9 cellular contexts compared by ENCODE assay signal in the genomic region with DNA sequence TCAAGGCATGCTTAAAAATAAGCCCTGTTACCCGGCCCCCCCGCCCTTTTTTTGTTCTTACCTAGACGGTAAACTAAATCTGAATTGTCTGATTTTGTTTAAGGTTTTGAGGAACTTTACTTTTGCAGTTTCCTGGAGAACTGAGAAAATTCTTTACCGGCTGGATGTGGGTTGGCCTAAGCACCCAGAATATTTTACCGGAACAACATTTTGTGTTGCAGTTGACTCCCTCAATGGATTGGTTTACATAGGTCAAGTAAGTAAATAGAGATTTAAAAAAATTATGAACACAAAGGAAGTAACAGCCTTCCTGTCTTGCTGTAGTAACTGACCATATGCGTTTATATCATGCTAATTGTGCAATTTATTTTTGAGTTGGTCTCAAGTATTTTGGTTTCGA. TPM values are rescaled to one million over a fixed set of nuclear protein-coding genes. Genes with fewer than 3 reads are reported as not detected.
DNase-seq lines count a peak whose midpoint lies in the region; ATAC-seq, FAIRE-seq and TF ChIP-seq lines count a peak whose summit lies in the region.
"Had no signal": no experiment of that assay in that cellular context is flagged by ENCODE, and none has a peak within 500 bp of the region (broad histone marks: within the 10 kb centered on the region; RNA-seq: fewer than 3 reads in every experiment).

No MANE protein-coding gene starts in this region.

- H3K4me1 ChIP-seq in NT2/D1 (ENCODE audit: insufficient read depth, insufficient read length) (no peaks in the 10 kb centered on the region), H1 (replicated peaks in 1 of 4; ENCODE audit: control insufficient read depth in 3 of 4, insufficient read depth in 4 of 4, low read length in 3 of 4) (peaks cover 0 to 10% (median under 1%) of the 10 kb centered on the region in 4 experiments; a peak in 4 of 7 replicates), pancreas (peaks cover 0 to 24% (median 8%) of the 10 kb centered on the region in 3 donors)

- peaks cover 3 to 9% of the 10 kb centered on the region in 2 experiments for H4K20me1 ChIP-seq in H1 (replicated peaks in 1 of 2; ENCODE audit: control insufficient read depth in 1 of 2, insufficient read depth in 2 of 2, low read length in 2 of 2)

- POLR2A ChIA-PET in H1 (lab: Charles Lee; ENCODE audit: partially characterized antibody) = interaction anchor here (0.6 to 5.4 kb wide), 6 partner anchors 8 to 33 kb away, joined by 3 to 73 read pairs (median 15); no protein-coding TSS in a partner anchor

- H2BK20ac ChIP-seq in H1 (ENCODE audit: low read length) = no peak overlapping the region

- no peak overlapping the region for H3K14ac ChIP-seq in H1 (ENCODE audit: insufficient read length)

- no peak overlapping the region for H4K91ac ChIP-seq in H1 (replicated peaks; ENCODE audit: insufficient read length, low read length)

- H2BK120ac ChIP-seq in H1 (replicated peaks; ENCODE audit: low read depth, low read length) = no peak overlapping the region

- intact Hi-C loops in pancreas (cut with DNase I) = no loop called here

- TF ChIP-seq RAD21 in H1 (IDR thresholded peaks at IDR 0.05 in 1 of 2, conservative IDR thresholded peaks at IDR 0.05 in 1 of 2; ENCODE audit: low read depth in 2 of 2, low read length in 2 of 2) = no peak

- H3K4me3 ChIP-seq in NT2/D1 (ENCODE audit: insufficient read length, low read depth) = peak overlapping the region; percentile 74
- peak overlapping the region; percentile 94 to 99 (median 96); a peak in 6 of 8 replicates for H3K4me3 ChIP-seq in H1 (ENCODE audit: extremely low read depth in 1 of 4, insufficient read depth in 2 of 4, low read depth in 3 of 4, low read length in 4 of 4)
- H3K4me3 ChIP-seq in pancreas = peak overlapping the region; percentile 65 to 91 (median 73)

- peak; percentile 18 for DNase-seq in ELR (ENCODE audit: low read depth)
- DNase-seq in NT2/D1 (ENCODE audit: low read depth, low spot score) = no peak
- DNase-seq in H1 (ENCODE audit: low read depth in 1 of 2, low spot score in 2 of 2) = no peak
- DNase-seq in pancreas = no peak
- no peak for DNase-seq in NCI-H345 (lab: John Stamatoyannopoulos, UW)
- no peak for DNase-seq in NK-92 (lab: John Stamatoyannopoulos, UW; ENCODE audit: unreplicated experiment)
- DNase-seq in G401 (ENCODE audit: low spot score) = no peak
- DNase-seq in NCI-H1092 treated with DMSO at 0.1 percent for 48 hours (lab: John Stamatoyannopoulos, UW) = no peak

- H3K27ac ChIP-seq in H1 (ENCODE audit: low read depth, low read length) (no peak overlapping the region), pancreas (peak overlapping the region in 3 of 4 donors; percentile 85 to 86 (median 86))

- FAIRE-seq in H1 (lab: Jason Lieb, UNC) (no peak), pancreas (lab: Jason Lieb, UNC) (no peak)

- H2BK5ac ChIP-seq in H1 (ENCODE audit: low read depth, low read length) = no peak overlapping the region

- H3K18ac ChIP-seq in H1 (ENCODE audit: extremely low read depth, low read length) = no peak overlapping the region

- H3K79me1 ChIP-seq in H1 (ENCODE audit: low read depth, low read length) = no peaks in the 10 kb centered on the region

- H3K9ac ChIP-seq in NT2/D1 (ENCODE audit: insufficient read length, low read depth) (peak overlapping the region; percentile 87), H1 (replicated peaks in 1 of 4; ENCODE audit: extremely low read depth in 1 of 4, low read depth in 3 of 4, low read length in 3 of 4) (no peak overlapping the region; a peak in 1 of 7 replicates)

- no peak overlapping the region for H3K23ac ChIP-seq in H1 (ENCODE audit: insufficient read length)

- H2BK15ac ChIP-seq in H1 (ENCODE audit: low read length) = no peak overlapping the region

- ATAC-seq in pancreas = no peak

- in situ Hi-C loops in G401 (cut with HindIII; ENCODE audit: low sequenced_read_pairs) = no loop called here

- TF ChIP-seq CTCF in H1 (IDR thresholded peaks at IDR 0.05; ENCODE audit: control extremely low read depth in 1 of 3, insufficient read depth in 1 of 3, low read depth in 1 of 3, low read length in 3 of 3) (no peak), pancreas (IDR thresholded peaks at IDR 0.05) (no peak)

- TF ChIP-seq POLR2A in H1 (IDR thresholded peaks at IDR 0.05; ENCODE audit: control extremely low read depth in 1 of 2, low read depth in 2 of 2, low read length in 2 of 2) = no peak

- no peaks in the 10 kb centered on the region for H3K27me3 ChIP-seq in NT2/D1 (ENCODE audit: insufficient read depth, insufficient read length)
- no peaks in the 10 kb centered on the region; a peak in 1 of 7 replicates for H3K27me3 ChIP-seq in H1 (replicated peaks in 1 of 4; ENCODE audit: control insufficient read depth in 3 of 4, extremely low read depth in 1 of 4, insufficient read depth in 3 of 4, low read length in 3 of 4)
- no peaks in the 10 kb centered on the region for H3K27me3 ChIP-seq in pancreas

- H3K4ac ChIP-seq in H1 (replicated peaks; ENCODE audit: insufficient read length, low read depth, low read length) = no peak overlapping the region

- no peaks in the 10 kb centered on the region for H3K36me3 ChIP-seq in NT2/D1 (ENCODE audit: insufficient read depth, insufficient read length, low read length)
- H3K36me3 ChIP-seq in H1 (ENCODE audit: control insufficient read depth in 2 of 4, insufficient read depth in 4 of 4, low read length in 3 of 4) = peaks cover 0 to 2% (median 0%) of the 10 kb centered on the region in 4 experiments; a peak in 1 of 8 replicates
- H3K36me3 ChIP-seq in pancreas = no peaks in the 10 kb centered on the region

- peaks cover 33 to 46% of the 10 kb centered on the region in 2 experiments for H3K79me2 ChIP-seq in H1 (ENCODE audit: control insufficient read depth in 1 of 2, insufficient read depth in 2 of 2, low read length in 2 of 2)

- H4K8ac ChIP-seq in H1 (ENCODE audit: extremely low read depth, insufficient read depth, low read length) = no peak overlapping the region

- WGBS in H1 (ENCODE audit: extremely low coverage in 1 of 2, insufficient coverage in 1 of 2, insufficient read length in 1 of 2, insufficient replicate concordance in 2 of 2, low coverage in 1 of 2, low lambda C conversion rate in 2 of 2, missing lambda C conversion rate in 1 of 2), 2 experiments = 56 to 100% methylated on average over 1 to 7 of the region's 7 CpGs
- 8 to 9% methylated on average over 7 of the region's 7 CpGs for WGBS in pancreas, 2 donors

- H3K4me2 ChIP-seq in H1 (ENCODE audit: insufficient read depth in 1 of 2, low read depth in 2 of 2, low read length in 2 of 2) = peak overlapping the region; percentile 79 to 81

- H3K56ac ChIP-seq in H1 (replicated peaks; ENCODE audit: insufficient read length, low read depth, low read length) = no peak overlapping the region

- H2AK5ac ChIP-seq in H1 (ENCODE audit: low read depth, low read length) = no peak overlapping the region

- CTCF ChIA-PET in H1 (lab: Charles Lee; ENCODE audit: partially characterized antibody) = no interaction called here

- no peak overlapping the region for H2BK12ac ChIP-seq in H1 (ENCODE audit: low read depth, low read length)

- H3K9me3 ChIP-seq in NT2/D1 (ENCODE audit: insufficient read depth, low read length) = no peaks in the 10 kb centered on the region
- H3K9me3 ChIP-seq in H1 (ENCODE audit: insufficient read depth in 2 of 2, low read depth in 1 of 2, low read length in 1 of 2) = no peaks in the 10 kb centered on the region
- H3K9me3 ChIP-seq in pancreas = no peaks in the 10 kb centered on the region

- H4K5ac ChIP-seq in H1 (ENCODE audit: insufficient read length, low read depth, low read length) = no peak overlapping the region

- H3K23me2 ChIP-seq in H1 (ENCODE audit: low read depth, low read length) = peaks cover 12% of the 10 kb centered on the region

- TF ChIP-seq EP300 in H1 (IDR thresholded peaks at IDR 0.05; ENCODE audit: borderline replicate concordance in 1 of 2, low read depth in 2 of 2, low read length in 2 of 2) = no peak

- H2AFZ ChIP-seq in H1 (ENCODE audit: low read length) = no peak overlapping the region

RNA-seq across cellular contexts. Expression of gene NHLRC3, which starts 0.8 kb away (rescaled TPM):
- 12.4 and 13.1 TPM in 2 replicates for total RNA-seq in H1 (2021; fragmentation: NEBNext Ultra II Directional; extraction: Animal tissue kit (Norgen Biotek cat#: 25700))
- 11.4 and 16.9 TPM in 2 replicates for polyA plus RNA-seq in H1 (2011; rRNA removed)
- polyA plus RNA-seq in H1 (2011; cell fraction: cytosol; rRNA removed) = 15.5 TPM
- polyA plus RNA-seq in H1 (2011; cell fraction: nucleus; rRNA removed) = 9.4 TPM
- 10.5 to 14.6 TPM (median 11.1 TPM) in 4 replicates for polyA plus RNA-seq in H1 (2012, experiment 1 of 2)
- polyA plus RNA-seq in H1 (2012, experiment 2 of 2) = 1.1 TPM
- 12.1 TPM for polyA plus RNA-seq in H1 (2013, experiment 1 of 2)
- 12.4 TPM for polyA plus RNA-seq in H1 (2013, experiment 2 of 2)
- 10.4 and 17.9 TPM in 2 replicates for polyA minus RNA-seq in H1 (2011; rRNA and poly(A)+ RNA removed)
- 8.4 TPM for polyA minus RNA-seq in H1 (2011; cell fraction: cytosol; rRNA and poly(A)+ RNA removed)
- polyA minus RNA-seq in H1 (2011; cell fraction: nucleus; rRNA and poly(A)+ RNA removed) = 23.9 TPM
- 10 to 100 TPM in 3 of 6 donors, 1 to 10 TPM in 3; 6.9 to 13.9 (median 10.0) TPM for total RNA-seq in pancreas
- 10 to 100 TPM in 1 of 2 donors, 1 to 10 TPM in 1; 7.3 to 15.2 TPM for polyA plus RNA-seq in pancreas
- 4.6 and 9.9 TPM in 2 replicates for total RNA-seq in G401 (2014; rRNA removed; shearing (Covaris generic))

RNA-seq across cellular contexts. Expression of gene PROSER1, which starts 1.1 kb away (rescaled TPM):
- total RNA-seq in H1 (2021; fragmentation: NEBNext Ultra II Directional; extraction: Animal tissue kit (Norgen Biotek cat#: 25700)) = 98.6 and 116 TPM in 2 replicates
- 90.7 and 99.2 TPM in 2 replicates for polyA plus RNA-seq in H1 (2011; rRNA removed)
- polyA plus RNA-seq in H1 (2011; cell fraction: cytosol; rRNA removed) = 41.0 TPM
- 65.8 TPM for polyA plus RNA-seq in H1 (2011; cell fraction: nucleus; rRNA removed)
- 47.9 to 82.0 TPM (median 58.7 TPM) in 4 replicates for polyA plus RNA-seq in H1 (2012, experiment 1 of 2)
- polyA plus RNA-seq in H1 (2012, experiment 2 of 2) = 19.8 TPM
- polyA plus RNA-seq in H1 (2013, experiment 1 of 2) = 82.2 TPM
- polyA plus RNA-seq in H1 (2013, experiment 2 of 2) = 80.4 TPM
- polyA minus RNA-seq in H1 (2011; rRNA and poly(A)+ RNA removed) = 46.5 and 56.7 TPM in 2 replicates
- 47.6 TPM for polyA minus RNA-seq in H1 (2011; cell fraction: cytosol; rRNA and poly(A)+ RNA removed)
- polyA minus RNA-seq in H1 (2011; cell fraction: nucleus; rRNA and poly(A)+ RNA removed) = 83.0 TPM
- 10 to 100 TPM; 13.3 to 21.6 (median 20.2) TPM for total RNA-seq in pancreas
- 10 to 100 TPM; 10.9 to 13.4 TPM for polyA plus RNA-seq in pancreas
- total RNA-seq in G401 (2014; rRNA removed; shearing (Covaris generic)) = 11.8 and 17.1 TPM in 2 replicates

RNA-seq across cellular contexts. Expression of gene STOML3, which starts 48.4 kb away (rescaled TPM):
- total RNA-seq in H1 (2021; fragmentation: NEBNext Ultra II Directional; extraction: Animal tissue kit (Norgen Biotek cat#: 25700)) = not detected in 2 replicates
- polyA plus RNA-seq in H1 (2011; rRNA removed) (0.06 TPM in 1 of 2 replicates, not detected in the other), pancreas (under 1 TPM in 1 of 2 donors, not detected in 1; 0.07 TPM)
- polyA plus RNA-seq in H1 (2011; cell fraction: cytosol; rRNA removed) = 0.04 TPM
- not detected for polyA plus RNA-seq in H1 (2011; cell fraction: nucleus; rRNA removed)
- polyA plus RNA-seq in H1 (2012, experiment 1 of 2) = 0.11 TPM in 1 of 4 replicates, not detected in the others
- polyA plus RNA-seq in H1 (2012, experiment 2 of 2) = not detected
- polyA plus RNA-seq in H1 (2013, experiment 1 of 2) = 0.04 TPM
- polyA plus RNA-seq in H1 (2013, experiment 2 of 2) = 0.04 TPM
- polyA minus RNA-seq in H1 (2011; rRNA and poly(A)+ RNA removed) = not detected in 2 replicates
- not detected for polyA minus RNA-seq in H1 (2011; cell fraction: cytosol; rRNA and poly(A)+ RNA removed)
- polyA minus RNA-seq in H1 (2011; cell fraction: nucleus; rRNA and poly(A)+ RNA removed) = not detected
- not detected for total RNA-seq in pancreas
- total RNA-seq in G401 (2014; rRNA removed; shearing (Covaris generic)) = not detected in 2 replicates
- total RNA-seq: lower leg skin had no signal
